8 cellular contexts compared by ENCODE assay signal in the genomic region with DNA sequence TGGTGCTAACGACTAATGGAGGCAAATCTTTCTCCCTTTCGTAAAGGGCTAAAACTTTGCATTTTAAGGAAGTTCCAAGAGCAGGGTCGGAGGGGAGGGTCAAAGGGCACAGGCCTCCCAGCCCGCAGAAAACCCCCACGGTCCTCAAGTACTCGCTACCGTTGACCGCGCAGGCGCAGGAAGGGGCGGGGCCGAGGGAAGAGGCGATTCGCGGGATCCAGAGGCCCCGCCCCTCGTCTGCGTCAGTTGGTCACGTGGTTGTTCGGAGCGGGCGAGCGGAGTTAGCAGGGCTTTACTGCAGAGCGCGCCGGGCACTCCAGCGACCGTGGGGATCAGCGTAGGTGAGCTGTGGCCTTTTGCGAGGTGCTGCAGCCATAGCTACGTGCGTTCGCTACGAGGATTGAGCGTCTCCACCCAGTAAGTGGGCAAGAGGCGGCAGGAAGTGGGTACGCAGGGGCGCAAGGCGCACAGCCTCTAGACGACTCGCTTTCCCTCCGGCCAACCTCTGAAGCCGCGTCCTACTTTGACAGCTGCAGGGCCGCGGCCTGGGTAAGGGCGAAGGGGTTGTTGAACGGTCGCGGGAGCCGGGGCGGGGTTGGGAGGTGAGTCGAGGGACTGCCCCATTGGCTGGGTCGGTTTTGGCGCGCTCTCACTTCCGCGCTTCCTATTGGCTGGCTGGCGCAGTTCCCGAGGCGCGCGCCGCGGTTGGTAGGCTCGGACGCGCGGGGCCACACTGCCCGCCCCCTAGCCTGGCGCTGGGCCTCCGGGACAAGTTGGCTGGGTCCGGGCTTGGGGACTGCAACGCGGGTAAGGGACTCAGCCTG. TPM values are rescaled to one million over a fixed set of nuclear protein-coding genes. Genes with fewer than 3 reads are reported as not detected.
A peak's percentile ranks its signal among the peaks of the same experiment; 100 is the strongest.
DNase-seq lines count a peak whose midpoint lies in the region; ATAC-seq and TF ChIP-seq lines count a peak whose summit lies in the region.

GMNN (plus strand) TSS at position 242 of the 824 bp plus-strand sequence. CDS start 2,310 bp downstream, outside the sequence.

- peak; percentile 91 for ATAC-seq in DND-41 (ENCODE audit: insufficient read depth, low read depth)
- peak; percentile 90 for ATAC-seq in GM21825 (IDR thresholded peaks at IDR 0.05; ENCODE audit: unreplicated experiment)
- peak; percentile 97 for ATAC-seq in esophagus mucosa

- no peaks in the 10 kb centered on the region for H3K27me3 ChIP-seq in DND-41 (ENCODE audit: insufficient read depth, low read length, poor library complexity)
- H3K27me3 ChIP-seq in Peyer's patch, result no peaks in the 10 kb centered on the region
- no peaks in the 10 kb centered on the region for H3K27me3 ChIP-seq in muscle layer of colon (ENCODE audit: control insufficient read depth in 1 of 2, insufficient read depth in 2 of 2, low read length in 2 of 2)

- H3K36me3 ChIP-seq in DND-41 (ENCODE audit: insufficient read depth, low read length), result peaks cover 48% of the 10 kb centered on the region
- peaks cover 40% of the 10 kb centered on the region for H3K36me3 ChIP-seq in KOPT-K1 (ENCODE audit: insufficient read depth, low read length)
- no peaks in the 10 kb centered on the region for H3K36me3 ChIP-seq in Peyer's patch
- H3K36me3 ChIP-seq in muscle layer of colon (ENCODE audit: insufficient read depth, low read length), result no peaks in the 10 kb centered on the region

- H3K79me2 ChIP-seq in DND-41 (ENCODE audit: insufficient read depth, low read length), result peaks cover 52% of the 10 kb centered on the region

- peak within 1 kb of the TSS; percentile 95 for H2AFZ ChIP-seq in DND-41 (ENCODE audit: low read depth, low read length)

- DNase-seq in DND-41 (peak; percentile 98), Peyer's patch (peak; percentile 99)
- DNase-seq in activated T-cell treated with anti-CD3 and anti-CD28 coated beads, Interleukin-2, amount 50 U/mL, for 48 hours, result peak; percentile 99
- DNase-seq in stimulated activated CD8-positive, alpha-beta memory T cell treated with anti-CD3 and anti-CD28 coated beads, Interleukin-7, amount 100 ng/mL, for 1 hour (ENCODE audit: low read depth in 2 of 2), result peak; percentile 94 to 96

- H3K4me1 ChIP-seq in DND-41 (ENCODE audit: insufficient read depth, low read length) (peaks cover 48% of the 10 kb centered on the region), Peyer's patch (peaks cover 0 to 17% (median 1%) of the 10 kb centered on the region in 4 donors), muscle layer of colon (ENCODE audit: insufficient read depth, low read length) (no peaks in the 10 kb centered on the region)

- peak within 1 kb of the TSS; percentile 88 for H3K4me2 ChIP-seq in DND-41 (ENCODE audit: insufficient read depth, low read length)

- TF ChIP-seq POLR2A in Peyer's patch (IDR thresholded peaks at IDR 0.05), result peak; percentile 70 to 73

- peak within 1 kb of the TSS; percentile 100 for H3K27ac ChIP-seq in DND-41 (ENCODE audit: low read length)
- peak within 1 kb of the TSS; percentile 98 for H3K27ac ChIP-seq in KOPT-K1 (ENCODE audit: low read depth, low read length, poor library complexity, severe bottlenecking)
- peak within 1 kb of the TSS; percentile 80 to 99 (median 98) for H3K27ac ChIP-seq in Peyer's patch
- H3K27ac ChIP-seq in muscle layer of colon (ENCODE audit: low read depth, low read length), result peak within 1 kb of the TSS; percentile 98

- no peaks in the 10 kb centered on the region for H3K9me3 ChIP-seq in DND-41 (ENCODE audit: insufficient read depth, low read length, severe bottlenecking)
- no peaks in the 10 kb centered on the region for H3K9me3 ChIP-seq in KOPT-K1 (ENCODE audit: insufficient read depth, low read length, poor library complexity, severe bottlenecking)
- no peaks in the 10 kb centered on the region for H3K9me3 ChIP-seq in Peyer's patch
- H3K9me3 ChIP-seq in muscle layer of colon (ENCODE audit: low read length), result no peaks in the 10 kb centered on the region

- H3K9ac ChIP-seq in DND-41 (ENCODE audit: low read depth, low read length), result peak within 1 kb of the TSS; percentile 99
- peak within 1 kb of the TSS; percentile 37 for H3K9ac ChIP-seq in muscle layer of colon (ENCODE audit: low read length)

- TF ChIP-seq CTCF in DND-41 (IDR thresholded peaks at IDR 0.05; ENCODE audit: borderline replicate concordance, extremely low read depth, low read length, poor library complexity, severe bottlenecking), result no peak
- TF ChIP-seq CTCF in Peyer's patch (IDR thresholded peaks at IDR 0.05), result no peak

- H3K4me3 ChIP-seq in DND-41 (ENCODE audit: low read depth in 1 of 2, low read length in 2 of 2) (peak within 1 kb of the TSS; percentile 90 to 96), Peyer's patch (peak within 1 kb of the TSS; percentile 58 to 99 (median 90)), muscle layer of colon (ENCODE audit: low read depth in 1 of 2, low read length in 2 of 2) (peak within 1 kb of the TSS; percentile 95 to 97)

- peaks cover 44% of the 10 kb centered on the region for H4K20me1 ChIP-seq in DND-41 (ENCODE audit: insufficient read depth, low read length)

RNA-seq across cellular contexts. Expression of gene GMNN, which starts in this region (rescaled TPM):
- 10 to 100 TPM in 3 of 4 donors, 1 to 10 TPM in 1; 8.2 to 24.8 (median 16.3) TPM for total RNA-seq in Peyer's patch
- total RNA-seq in esophagus mucosa, result 14.9 TPM

Comparison
In these comparisons a context has a peak if more than half of its experiments do, and no peak if none do; other contexts are left out.
1. Peak in every context shown above with its lines: DNase-seq, ATAC-seq, H3K4me3 ChIP-seq and H3K27ac ChIP-seq.